ENCODE assay signal across 7 cellular contexts in the genomic region with DNA sequence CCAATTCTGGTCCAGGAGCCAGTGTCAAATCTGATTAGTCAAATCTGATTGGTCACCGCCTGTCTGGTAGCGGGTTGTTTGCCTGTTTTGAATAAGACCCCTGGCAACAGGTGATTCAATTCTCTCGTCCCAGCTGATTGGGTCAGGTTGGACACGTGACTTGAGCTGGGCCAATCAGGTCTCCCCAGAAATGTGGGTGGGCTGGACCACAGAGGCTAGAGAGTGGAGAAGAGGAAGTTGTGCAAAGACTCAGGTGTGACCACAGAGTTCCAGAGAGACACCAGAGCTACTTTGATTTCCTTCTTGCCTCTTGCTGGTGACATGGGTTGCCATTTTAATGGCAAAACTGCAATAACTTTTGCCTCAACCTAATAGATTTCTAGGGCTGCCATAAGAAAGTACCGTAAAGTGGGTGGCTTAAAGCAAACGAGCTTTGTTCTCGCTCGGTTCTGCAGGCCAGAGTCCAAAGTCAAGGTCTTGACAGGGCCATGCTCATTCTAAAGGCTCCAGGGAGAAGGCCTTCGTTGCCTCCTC. TPM values are rescaled to one million over a fixed set of nuclear protein-coding genes. Genes with fewer than 3 reads are reported as not detected.
DNase-seq lines count a peak whose midpoint lies in the region; ATAC-seq and TF ChIP-seq lines count a peak whose summit lies in the region.

No MANE protein-coding gene starts in this region.

- peaks cover 8 to 18% of the 10 kb centered on the region in 2 experiments; a peak in 3 of 4 replicates for H3K36me3 ChIP-seq in HCT116 (ENCODE audit: control insufficient read depth in 1 of 2, insufficient read depth in 2 of 2, low read length in 2 of 2)
- H3K36me3 ChIP-seq in Loucy (ENCODE audit: insufficient read depth, low read length): no peaks in the 10 kb centered on the region
- no peaks in the 10 kb centered on the region for H3K36me3 ChIP-seq in prostate gland

- peak; percentile 75 for ATAC-seq in GM18511 (IDR thresholded peaks at IDR 0.05; ENCODE audit: unreplicated experiment)
- peak; percentile 83 for ATAC-seq in HCT116

- TF ChIP-seq POLR2A in HCT116 (IDR thresholded peaks at IDR 0.05; ENCODE audit: borderline replicate concordance, extremely low read depth, insufficient read depth, insufficient read length) (peak; percentile 53), prostate gland (IDR thresholded peaks at IDR 0.05) (no peak)

- TF ChIP-seq RAD21 in HCT116 (IDR thresholded peaks at IDR 0.05; ENCODE audit: low read depth): no peak

- POLR2A ChIA-PET in HCT116 (lab: Charles Lee): interaction anchor here (0.6 to 2.3 kb wide), 8 partner anchors 9 to 602 kb away, joined by 3 to 6 read pairs (median 4); no protein-coding TSS in a partner anchor

- DNase-seq in HCT116 (ENCODE audit: low read depth, low spot score) (peak; percentile 91), cerebellar cortex (ENCODE audit: low spot score) (peak; percentile 82), pons (ENCODE audit: low spot score) (peak; percentile 76), prostate gland (ENCODE audit: low spot score) (no peak)
- DNase-seq in activated CD4-positive, alpha-beta T cell treated with anti-CD3 and anti-CD28 coated beads for 1 hour: peak; percentile 49

- H3K27me3 ChIP-seq in HCT116 (ENCODE audit: insufficient read depth, low read length): no peaks in the 10 kb centered on the region
- peaks cover 12% of the 10 kb centered on the region for H3K27me3 ChIP-seq in Loucy (ENCODE audit: insufficient read depth, low read length, poor library complexity, severe bottlenecking)
- H3K27me3 ChIP-seq in prostate gland (replicated peaks; ENCODE audit: insufficient read depth): no peaks in the 10 kb centered on the region

- 85% methylated on average over 9 of the region's 9 CpGs for WGBS in prostate gland

- TF ChIP-seq CTCF in HCT116 (IDR thresholded peaks at IDR 0.05 in 2 of 3, conservative IDR thresholded peaks at IDR 0.05 in 1 of 3; ENCODE audit: borderline replicate concordance in 1 of 3, insufficient read depth in 1 of 3, low read depth in 2 of 3, low read length in 2 of 3): no peak
- no peak for TF ChIP-seq CTCF in Loucy (conservative IDR thresholded peaks at IDR 0.05; ENCODE audit: low read length)
- TF ChIP-seq CTCF in prostate gland (IDR thresholded peaks at IDR 0.05): no peak

- H3K79me2 ChIP-seq in HCT116 (ENCODE audit: insufficient read depth, low read length): peaks cover 23% of the 10 kb centered on the region
- no peaks in the 10 kb centered on the region for H3K79me2 ChIP-seq in Loucy (ENCODE audit: insufficient read depth, low read length)

- H3K4me1 ChIP-seq in HCT116 (ENCODE audit: control insufficient read depth in 1 of 2, insufficient read depth in 2 of 2, low read length in 2 of 2) (peaks cover 38 to 56% of the 10 kb centered on the region in 2 experiments), Loucy (ENCODE audit: insufficient read depth, low read length, poor library complexity, severe bottlenecking) (peaks cover 12% of the 10 kb centered on the region), prostate gland (replicated peaks) (peaks cover 7% of the 10 kb centered on the region)

- H4K20me1 ChIP-seq in HCT116 (ENCODE audit: insufficient read depth) (no peaks in the 10 kb centered on the region), Loucy (ENCODE audit: insufficient read depth, low read length, poor library complexity, severe bottlenecking) (no peaks in the 10 kb centered on the region)

- H3K4me3 ChIP-seq in HCT116 (replicated peaks in 1 of 2; ENCODE audit: low read depth in 1 of 2, low read length in 2 of 2): no peak overlapping the region
- H3K4me3 ChIP-seq in Loucy (ENCODE audit: low read length, poor library complexity, severe bottlenecking): peak overlapping the region; percentile 50
- no peak overlapping the region for H3K4me3 ChIP-seq in prostate gland

- H3K4me2 ChIP-seq in HCT116 (ENCODE audit: low read length) (peak overlapping the region; percentile 35), Loucy (ENCODE audit: low read depth, low read length, poor library complexity, severe bottlenecking) (peak overlapping the region; percentile 66)

- no peak overlapping the region for H2AFZ ChIP-seq in HCT116 (ENCODE audit: low read depth, low read length, poor library complexity, severe bottlenecking)
- peak overlapping the region; percentile 69 for H2AFZ ChIP-seq in Loucy (ENCODE audit: low read length)

- intact Hi-C loops in HCT116 (cut with micrococcal nuclease): no loop called here
- intact Hi-C loops in prostate gland (cut with DNase I): loop anchor here (10.0 kb wide), 1 partner anchor 199 kb away; a partner anchor contains a TSS

- H3K9me3 ChIP-seq in HCT116 (ENCODE audit: control insufficient read depth in 1 of 2, insufficient read depth in 1 of 2, low read depth in 1 of 2, low read length in 2 of 2) (no peaks in the 10 kb centered on the region), Loucy (ENCODE audit: insufficient read depth, low read depth, low read length) (no peaks in the 10 kb centered on the region), prostate gland (no peaks in the 10 kb centered on the region)

- H3K27ac ChIP-seq in HCT116 (ENCODE audit: low read depth, low read length) (peak overlapping the region; percentile 91), prostate gland (no peak overlapping the region)

- no TSS peak for BruUV-seq in HCT116 (replicated peaks; lab: Mats Ljungman, UMichigan)

- H3F3A ChIP-seq in Loucy (ENCODE audit: low read depth): peaks cover 3% of the 10 kb centered on the region

- RAD21 ChIA-PET in HCT116 (lab: Charles Lee; ENCODE audit: low non-redundant PET in 1 of 2, low total read pairs in 2 of 2, uncharacterized antibody in 2 of 2, unreplicated experiment in 2 of 2): no interaction called here

- CTCF ChIA-PET in HCT116 (lab: Charles Lee): interaction anchor here (0.9 kb wide), 1 partner anchor 19 kb away, joined by 4 read pairs; no protein-coding TSS in a partner anchor

- H3K9me2 ChIP-seq in HCT116 (ENCODE audit: insufficient read depth) (no peaks in the 10 kb centered on the region), Loucy (replicated peaks; ENCODE audit: low read depth, low read length) (no peaks in the 10 kb centered on the region)

- H3K9ac ChIP-seq in HCT116 (ENCODE audit: low read length): 0 out of 2 replicates have a peak overlapping the region, but pooled peaks have one; percentile 7
- no peak overlapping the region for H3K9ac ChIP-seq in Loucy (ENCODE audit: low read depth, low read length, poor library complexity, severe bottlenecking)

TF ChIP-seq in HCT116, 20 proteins besides CTCF, POLR2A, EP300 and RAD21 (continues in another document):
- TF ChIP-seq FOSL1 (IDR thresholded peaks at IDR 0.05; ENCODE audit: low read depth) (no peak), SIN3A (IDR thresholded peaks at IDR 0.05; ENCODE audit: low read depth) (no peak), ZNF274 (IDR thresholded peaks at IDR 0.05; ENCODE audit: low read depth, low read length) (no peak), SP1 (IDR thresholded peaks at IDR 0.05; ENCODE audit: low read depth) (peak; percentile 83), CBX3 (IDR thresholded peaks at IDR 0.05; ENCODE audit: low read depth) (0 out of 2 replicates have a peak, but pooled peaks have one; percentile 18), EZH2 (IDR thresholded peaks at IDR 0.05) (no peak), YY1 (IDR thresholded peaks at IDR 0.05; ENCODE audit: extremely low read depth, insufficient replicate concordance, low read depth, low read length) (no peak), EGR1 (IDR thresholded peaks at IDR 0.05; ENCODE audit: low read depth) (no peak), ELF1 (IDR thresholded peaks at IDR 0.05; ENCODE audit: borderline replicate concordance, low read depth) (no peak; the same call in 1 of the 2 replicates), EZH2phosphoT487 (IDR thresholded peaks at IDR 0.05; ENCODE audit: borderline replicate concordance) (no peak), CEBPB (IDR thresholded peaks at IDR 0.05; ENCODE audit: low read depth) (no peak), TCF7L2 (IDR thresholded peaks at IDR 0.05; ENCODE audit: borderline replicate concordance, extremely low read depth, insufficient read depth, insufficient read length) (no peak), JUND (IDR thresholded peaks at IDR 0.05) (no peak), SRF (IDR thresholded peaks at IDR 0.05; ENCODE audit: low read depth) (no peak)
- TF ChIP-seq, protein P1, sequence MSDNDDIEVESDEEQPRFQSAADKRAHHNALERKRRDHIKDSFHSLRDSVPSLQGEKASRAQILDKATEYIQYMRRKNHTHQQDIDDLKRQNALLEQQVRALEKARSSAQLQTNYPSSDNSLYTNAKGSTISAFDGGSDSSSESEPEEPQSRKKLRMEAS (IDR thresholded peaks at IDR 0.05): peak; percentile 21; the same call in 1 of the 2 replicates
- TF ChIP-seq, protein P2, sequence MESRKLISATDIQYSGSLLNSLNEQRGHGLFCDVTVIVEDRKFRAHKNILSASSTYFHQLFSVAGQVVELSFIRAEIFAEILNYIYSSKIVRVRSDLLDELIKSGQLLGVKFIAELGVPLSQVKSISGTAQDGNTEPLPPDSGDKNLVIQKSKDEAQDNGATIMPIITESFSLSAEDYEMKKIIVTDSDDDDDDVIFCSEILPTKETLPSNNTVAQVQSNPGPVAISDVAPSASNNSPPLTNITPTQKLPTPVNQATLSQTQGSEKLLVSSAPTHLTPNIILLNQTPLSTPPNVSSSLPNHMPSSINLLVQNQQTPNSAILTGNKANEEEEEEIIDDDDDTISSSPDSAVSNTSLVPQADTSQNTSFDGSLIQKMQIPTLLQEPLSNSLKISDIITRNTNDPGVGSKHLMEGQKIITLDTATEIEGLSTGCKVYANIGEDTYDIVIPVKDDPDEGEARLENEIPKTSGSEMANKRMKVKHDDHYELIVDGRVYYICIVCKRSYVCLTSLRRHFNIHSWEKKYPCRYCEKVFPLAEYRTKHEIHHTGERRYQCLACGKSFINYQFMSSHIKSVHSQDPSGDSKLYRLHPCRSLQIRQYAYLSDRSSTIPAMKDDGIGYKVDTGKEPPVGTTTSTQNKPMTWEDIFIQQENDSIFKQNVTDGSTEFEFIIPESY (IDR thresholded peaks at IDR 0.05; ENCODE audit: extremely low read depth, insufficient replicate concordance, low read length): peak; percentile 15
- TF ChIP-seq, protein P3, sequence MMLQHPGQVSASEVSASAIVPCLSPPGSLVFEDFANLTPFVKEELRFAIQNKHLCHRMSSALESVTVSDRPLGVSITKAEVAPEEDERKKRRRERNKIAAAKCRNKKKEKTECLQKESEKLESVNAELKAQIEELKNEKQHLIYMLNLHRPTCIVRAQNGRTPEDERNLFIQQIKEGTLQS (IDR thresholded peaks at IDR 0.05): no peak

RNA-seq across cellular contexts. Expression of a gene that starts 5.4 kb away (rescaled TPM):
- total RNA-seq in HCT116 (2021; ENCODE audit: unreplicated experiment): 25.1 TPM
- 26.8 and 35.8 TPM in 2 replicates for polyA plus RNA-seq in HCT116 (2012)
- total RNA-seq in prostate gland: 1 to 10 TPM in 1 of 2 donors, not detected in 1; 4.5 TPM

RNA-seq across cellular contexts. Expression of a gene that starts 34.1 kb away (rescaled TPM):
- total RNA-seq in HCT116 (2021; ENCODE audit: unreplicated experiment) (32.5 TPM), prostate gland (100 to 1,000 TPM in 1 of 2 donors, under 1 TPM in 1; 0.23 to 100 TPM)
- polyA plus RNA-seq in HCT116 (2012): 20.8 and 24.5 TPM in 2 replicates

RNA-seq across cellular contexts. Expression of a gene that starts 54.6 kb away (rescaled TPM):
- total RNA-seq in HCT116 (2021; ENCODE audit: unreplicated experiment) (0.54 TPM), prostate gland (1 to 10 TPM in 1 of 2 donors, under 1 TPM in 1; 0.91 to 1.4 TPM)
- 18.3 and 22.6 TPM in 2 replicates for polyA plus RNA-seq in HCT116 (2012)

RNA-seq across cellular contexts. Expression of a gene that starts 54.7 kb away (rescaled TPM):
- total RNA-seq in HCT116 (2021; ENCODE audit: unreplicated experiment): 2.1 TPM
- 1.2 and 1.6 TPM in 2 replicates for polyA plus RNA-seq in HCT116 (2012)
- total RNA-seq in prostate gland: not detected
